ENCODE assay signal across 16 cellular contexts in the genomic region with DNA sequence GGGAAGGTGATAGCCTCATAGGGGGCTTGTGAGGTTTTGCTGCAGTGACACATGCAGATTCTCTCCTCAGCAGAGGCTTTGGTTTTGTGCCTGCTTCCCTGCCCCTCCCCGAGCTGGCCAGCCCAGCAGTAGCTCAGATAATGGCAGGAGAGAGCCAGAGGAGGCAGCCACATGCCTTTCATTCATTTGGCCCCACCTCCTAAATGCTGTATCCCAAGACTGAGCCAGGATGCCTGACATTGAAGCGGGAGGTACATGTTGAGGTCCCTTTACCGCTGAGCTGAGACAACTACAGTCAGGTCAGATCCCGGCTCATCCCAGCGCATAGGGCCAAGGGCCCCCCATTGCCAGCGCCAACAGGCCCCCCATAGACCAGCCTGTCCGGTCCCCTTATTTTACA. TPM values are rescaled to one million over a fixed set of nuclear protein-coding genes. Genes with fewer than 3 reads are reported as not detected.
DNase-seq lines count a peak whose midpoint lies in the region; ATAC-seq and TF ChIP-seq lines count a peak whose summit lies in the region.
"Had no signal": no experiment of that assay in that cellular context is flagged by ENCODE, and none has a peak within 500 bp of the region (broad histone marks: within the 10 kb centered on the region; RNA-seq: fewer than 3 reads in every experiment).

No MANE protein-coding gene starts in this region.

- no peak for DNase-seq in Right ventricle myocardium superior
- DNase-seq in Right ventricle myocardium inferior (ENCODE audit: missing footprints) = no peak
- DNase-seq in RWPE2 (ENCODE audit: low spot score) = no peak
- peak; percentile 67 for DNase-seq in iPS-NIHi11 (ENCODE audit: low spot score)
- no peak for DNase-seq in thoracic aorta (ENCODE audit: low spot score)
- no peak for DNase-seq in NK-92 (lab: John Stamatoyannopoulos, UW; ENCODE audit: unreplicated experiment)
- no peak for DNase-seq in ecto neural progenitor cell (ENCODE audit: low spot score)
- DNase-seq: COR-L47, DMS153, GM23248, MG63, NCI-H1092 treated with DMSO at 0.1 percent for 48 hours, NCI-H1694 treated with DMSO at 0.1 percent for 48 hours, NCI-H446 treated with DMSO at 0.1 percent for 48 hours, NCI-H82 had no signal

- intact Hi-C loops in Right ventricle myocardium superior (cut with DNase I) = no loop called here
- intact Hi-C loops in Right ventricle myocardium inferior (cut with DNase I) = no loop called here

- no peaks in the 10 kb centered on the region for H3K27me3 ChIP-seq in RWPE2 (ENCODE audit: insufficient read depth, poor library complexity, severe bottlenecking)
- no peaks in the 10 kb centered on the region for H3K27me3 ChIP-seq in thoracic aorta (replicated peaks; ENCODE audit: insufficient read depth)
- H3K27me3 ChIP-seq: MG63 had no signal

- no peak overlapping the region for H3K27ac ChIP-seq in RWPE2 (ENCODE audit: poor library complexity, severe bottlenecking)
- H3K27ac ChIP-seq in thoracic aorta = no peak overlapping the region
- H3K27ac ChIP-seq: GM23248 had no signal

- H3K4me3 ChIP-seq in RWPE2 (ENCODE audit: severe bottlenecking) (no peak overlapping the region), thoracic aorta (no peak overlapping the region)
- H3K4me3 ChIP-seq: GM23248, MG63 had no signal

- H3K9me3 ChIP-seq in RWPE2 (ENCODE audit: severe bottlenecking) (no peaks in the 10 kb centered on the region), thoracic aorta (no peaks in the 10 kb centered on the region)
- H3K9me3 ChIP-seq: MG63 had no signal

- H3K36me3 ChIP-seq in RWPE2 (ENCODE audit: low read depth) (no peaks in the 10 kb centered on the region), thoracic aorta (no peaks in the 10 kb centered on the region)
- H3K36me3 ChIP-seq: MG63 had no signal

- H3K4me1 ChIP-seq in RWPE2 (ENCODE audit: insufficient read depth, poor library complexity, severe bottlenecking) (no peaks in the 10 kb centered on the region), thoracic aorta (ENCODE audit: control insufficient read depth in 1 of 2, low read depth in 2 of 2) (no peaks in the 10 kb centered on the region)

- ATAC-seq in Right ventricle myocardium superior (ENCODE audit: poor library complexity) (peak; percentile 15), Right ventricle myocardium inferior (no peak), RWPE2 (ENCODE audit: low read depth) (0 out of 3 replicates have a peak, but pooled peaks have one; percentile 33), thoracic aorta (ENCODE audit: insufficient number of reproducible peaks, low FRiP score, low read depth) (peak; percentile 27), HG02870 (IDR thresholded peaks at IDR 0.05; ENCODE audit: unreplicated experiment) (no peak)

- TF ChIP-seq CTCF in RWPE2 (IDR thresholded peaks at IDR 0.05; ENCODE audit: poor library complexity, severe bottlenecking) (no peak), thoracic aorta (IDR thresholded peaks at IDR 0.05) (no peak)

RNA-seq across cellular contexts. Expression of gene POLG, which starts 11.9 kb away (rescaled TPM):
- 36.9 TPM for total RNA-seq in Right ventricle myocardium superior
- 39.7 TPM for total RNA-seq in Right ventricle myocardium inferior
- 10 to 100 TPM; 89.2 to 89.8 TPM for total RNA-seq in thoracic aorta

Comparison
In these comparisons a context has a peak if more than half of its experiments do, and no peak if none do; other contexts are left out.
1. ATAC-seq: peak in Right ventricle myocardium superior (single experiment), RWPE2 (single experiment) and thoracic aorta (single experiment); none in Right ventricle myocardium inferior (single experiment) and HG02870 (single experiment).